Comparison of ENCODE assay signal across 24 cellular contexts in genomic region chr1:40794048-40794447, GRCh38. TPM values are rescaled to one million over a fixed set of nuclear protein-coding genes. Genes with fewer than 3 reads are reported as not detected.
DNase-seq lines count a peak whose midpoint lies in the region; ATAC-seq, FAIRE-seq and TF ChIP-seq lines count a peak whose summit lies in the region.
"Had no signal": no experiment of that assay in that cellular context is flagged by ENCODE, and none has a peak within 500 bp of the region (broad histone marks: within the 10 kb centered on the region; RNA-seq: fewer than 3 reads in every experiment).

No MANE protein-coding gene starts in this region.

- no peak overlapping the region for H3K4me3 Mint-ChIP-seq in CD4-positive, alpha-beta T cell
- no peak overlapping the region for H3K4me3 Mint-ChIP-seq in CD8-positive, alpha-beta T cell
- H3K4me3 Mint-ChIP-seq in astrocyte (ENCODE audit: unreplicated experiment) = peak overlapping the region; percentile 23
- H3K4me3 Mint-ChIP-seq in naive thymus-derived CD8-positive, alpha-beta T cell = peak overlapping the region in 8 of 10 donors; percentile 5 to 75 (median 38)

- POLR2A ChIA-PET in CD4-positive, alpha-beta T cell (lab: Charles Lee) = interaction anchor here (0.7 kb wide), 1 partner anchor 33 kb away, joined by 3 read pairs; no protein-coding TSS in a partner anchor
- POLR2A ChIA-PET in CD8-positive, alpha-beta T cell (lab: Charles Lee) = no interaction called here
- POLR2A ChIA-PET in naive thymus-derived CD8-positive, alpha-beta T cell (lab: Charles Lee) = interaction anchor here (2.6 to 3.6 kb wide), 2 partner anchors 68 to 102 kb away, joined by 13 to 15 read pairs; partner anchors contain the start of genes CITED4 and NFYC

- ATAC-seq in CD4-positive, alpha-beta T cell (ENCODE audit: poor library complexity) = no peak
- ATAC-seq in CD8-positive, alpha-beta T cell = no peak
- no peak for ATAC-seq in naive thymus-derived CD8-positive, alpha-beta T cell
- no peak for ATAC-seq in GM19463 (IDR thresholded peaks at IDR 0.05; ENCODE audit: unreplicated experiment)
- ATAC-seq: SK-N-SH treated with all-trans-retinoic acid at 6 μM for 48 hours had no signal

- no peak overlapping the region for H3K4me3 ChIP-seq in CD8-positive, alpha-beta T cell (ENCODE audit: low read depth, low read length)
- H3K4me3 ChIP-seq in astrocyte (ENCODE audit: insufficient read depth, low read depth, low read length) (no peak overlapping the region), kidney (ENCODE audit: low read length in 2 of 2) (no peak overlapping the region)

- no peak overlapping the region for H3K4me2 ChIP-seq in astrocyte (ENCODE audit: low read length)

- H3K36me3 ChIP-seq in CD8-positive, alpha-beta T cell (ENCODE audit: insufficient read depth, low read length) = no peaks in the 10 kb centered on the region
- no peaks in the 10 kb centered on the region for H3K36me3 ChIP-seq in astrocyte (ENCODE audit: insufficient read depth, low read length)
- no peaks in the 10 kb centered on the region for H3K36me3 ChIP-seq in kidney (ENCODE audit: control insufficient read depth in 1 of 2, insufficient read depth in 2 of 2, low read length in 2 of 2)

- H4K20me1 ChIP-seq in astrocyte (ENCODE audit: insufficient read depth, low read length) = no peaks in the 10 kb centered on the region

- H3K79me2 ChIP-seq in astrocyte (ENCODE audit: insufficient read depth, low read length) = no peaks in the 10 kb centered on the region

- H3K27me3 Mint-ChIP-seq in CD4-positive, alpha-beta T cell = no peaks in the 10 kb centered on the region
- no peaks in the 10 kb centered on the region for H3K27me3 Mint-ChIP-seq in CD8-positive, alpha-beta T cell (ENCODE audit: low read depth)
- peaks cover 69% of the 10 kb centered on the region for H3K27me3 Mint-ChIP-seq in astrocyte (ENCODE audit: low read depth, unreplicated experiment)
- peaks cover 0 to 1% (median 0%) of the 10 kb centered on the region in 5 donors for H3K27me3 Mint-ChIP-seq in naive thymus-derived CD8-positive, alpha-beta T cell

- TF ChIP-seq CTCF in CD4-positive, alpha-beta T cell (IDR thresholded peaks at IDR 0.05) = no peak
- no peak for TF ChIP-seq CTCF in CD8-positive, alpha-beta T cell (IDR thresholded peaks at IDR 0.05)
- no peak for TF ChIP-seq CTCF in astrocyte (IDR thresholded peaks at IDR 0.05; ENCODE audit: insufficient read depth, low read depth, low read length)
- TF ChIP-seq CTCF in kidney (IDR thresholded peaks at IDR 0.05; ENCODE audit: borderline replicate concordance, extremely low read depth, insufficient read depth) = no peak

- DNase-seq in CD4-positive, alpha-beta T cell = no peak
- DNase-seq in CD8-positive, alpha-beta T cell = no peak
- DNase-seq in astrocyte (ENCODE audit: low read depth) (no peak), kidney (no peak), NCI-H446 (lab: John Stamatoyannopoulos, UW) (no peak)
- no peak for DNase-seq in naive thymus-derived CD8-positive, alpha-beta T cell
- DNase-seq: ACHN, COR-L47, DMS 273 treated with DMSO at 0.1 percent for 48 hours, DND-41, GOT3, KBM-7, NCI-H1417, NCI-H187, NCI-H2107, NCI-H524, NCI-H82, OCI-M1, SHP77 treated with DMSO at 0.1 percent for 48 hours had no signal

- H3K27ac ChIP-seq in CD4-positive, alpha-beta T cell (ENCODE audit: low read depth, low read length) = no peak overlapping the region
- no peak overlapping the region for H3K27ac ChIP-seq in CD8-positive, alpha-beta T cell (ENCODE audit: low read depth, low read length)
- H3K27ac ChIP-seq in astrocyte (ENCODE audit: low read depth, low read length) = no peak overlapping the region
- no peak overlapping the region for H3K27ac ChIP-seq in kidney (ENCODE audit: low read depth in 2 of 2, low read length in 2 of 2)
- H3K27ac ChIP-seq: C4-2B had no signal

- no peaks in the 10 kb centered on the region for H3K9me3 ChIP-seq in CD4-positive, alpha-beta T cell (ENCODE audit: control insufficient read depth, low read length)
- no peaks in the 10 kb centered on the region for H3K9me3 ChIP-seq in CD8-positive, alpha-beta T cell (ENCODE audit: low read length)
- no peaks in the 10 kb centered on the region for H3K9me3 ChIP-seq in astrocyte (ENCODE audit: insufficient read depth, low read depth, low read length)
- H3K9me3 ChIP-seq in kidney (ENCODE audit: control insufficient read depth in 1 of 2, low read length in 2 of 2) = no peaks in the 10 kb centered on the region

- no peak overlapping the region for H2AFZ ChIP-seq in astrocyte (ENCODE audit: low read depth, low read length)

- FAIRE-seq in astrocyte (lab: Jason Lieb, UNC) (no peak), kidney (lab: Jason Lieb, UNC) (no peak)
- FAIRE-seq: GM19239 had no signal

- CTCF ChIA-PET in CD4-positive, alpha-beta T cell (lab: Charles Lee) = no interaction called here
- CTCF ChIA-PET in CD8-positive, alpha-beta T cell (lab: Charles Lee) = interaction anchor here (0.9 to 3.5 kb wide), 2 partner anchors 20 to 56 kb away, joined by 5 to 23 read pairs; no protein-coding TSS in a partner anchor

- no peaks in the 10 kb centered on the region for H3K27me3 ChIP-seq in CD4-positive, alpha-beta T cell (ENCODE audit: control insufficient read depth, insufficient read depth, low read length)
- no peaks in the 10 kb centered on the region for H3K27me3 ChIP-seq in CD8-positive, alpha-beta T cell (ENCODE audit: insufficient read depth, low read length)
- H3K27me3 ChIP-seq in astrocyte (ENCODE audit: insufficient read depth, low read length) = peaks cover 3% of the 10 kb centered on the region

- intact Hi-C loops in CD4-positive, alpha-beta T cell (cut with DNase I, micrococcal nuclease) = loop anchor here in 1 of 2 experiments (1.0 kb wide), 1 partner anchor 27 kb away; no protein-coding TSS in a partner anchor
- intact Hi-C loops in CD8-positive, alpha-beta T cell (cut with DNase I, micrococcal nuclease) = no loop called here
- intact Hi-C loops in kidney (cut with DNase I) = no loop called here

- no peaks in the 10 kb centered on the region for H3K9me3 Mint-ChIP-seq in CD4-positive, alpha-beta T cell
- H3K9me3 Mint-ChIP-seq in CD8-positive, alpha-beta T cell = no peaks in the 10 kb centered on the region
- H3K9me3 Mint-ChIP-seq in astrocyte (ENCODE audit: unreplicated experiment) = peaks cover 2% of the 10 kb centered on the region
- no peaks in the 10 kb centered on the region for H3K9me3 Mint-ChIP-seq in naive thymus-derived CD8-positive, alpha-beta T cell

- H3K4me1 Mint-ChIP-seq in CD4-positive, alpha-beta T cell (ENCODE audit: low read depth) = peaks cover 23% of the 10 kb centered on the region
- H3K4me1 Mint-ChIP-seq in CD8-positive, alpha-beta T cell (ENCODE audit: low read depth) = peaks cover 41% of the 10 kb centered on the region
- no peaks in the 10 kb centered on the region for H3K4me1 Mint-ChIP-seq in astrocyte (ENCODE audit: low read depth, unreplicated experiment)
- peaks cover 19 to 48% (median 45%) of the 10 kb centered on the region in 4 donors for H3K4me1 Mint-ChIP-seq in naive thymus-derived CD8-positive, alpha-beta T cell

- H3K9ac ChIP-seq in astrocyte (ENCODE audit: low read length) (no peak overlapping the region), kidney (ENCODE audit: low read length in 2 of 2) (no peak overlapping the region)

- peaks cover 40% of the 10 kb centered on the region for H3K4me1 ChIP-seq in CD8-positive, alpha-beta T cell (ENCODE audit: insufficient read depth, low read length)
- H3K4me1 ChIP-seq in astrocyte (ENCODE audit: insufficient read depth, low read length) (no peaks in the 10 kb centered on the region), kidney (ENCODE audit: control insufficient read depth in 1 of 2, insufficient read depth in 1 of 2, low read depth in 1 of 2, low read length in 2 of 2) (peaks cover 0 to 4% of the 10 kb centered on the region in 2 donors)

- H3K27ac Mint-ChIP-seq in CD4-positive, alpha-beta T cell = peak overlapping the region; percentile 3
- peak overlapping the region; percentile 7 for H3K27ac Mint-ChIP-seq in CD8-positive, alpha-beta T cell
- no peak overlapping the region for H3K27ac Mint-ChIP-seq in astrocyte (ENCODE audit: unreplicated experiment)
- H3K27ac Mint-ChIP-seq in naive thymus-derived CD8-positive, alpha-beta T cell = peak overlapping the region in 8 of 10 donors; percentile 42 to 90 (median 76)

- no peaks in the 10 kb centered on the region for H3K36me3 Mint-ChIP-seq in CD4-positive, alpha-beta T cell (ENCODE audit: low read depth)
- no peaks in the 10 kb centered on the region for H3K36me3 Mint-ChIP-seq in CD8-positive, alpha-beta T cell
- H3K36me3 Mint-ChIP-seq in astrocyte (ENCODE audit: low read depth, unreplicated experiment) = no peaks in the 10 kb centered on the region
- H3K36me3 Mint-ChIP-seq in naive thymus-derived CD8-positive, alpha-beta T cell = no peaks in the 10 kb centered on the region

RNA-seq across cellular contexts. Expression of gene KCNQ4, which starts 10.5 kb away (rescaled TPM):
- under 1 TPM; 0.25 to 0.30 TPM for total RNA-seq in CD4-positive, alpha-beta T cell
- under 1 TPM; 0.31 to 0.35 TPM for total RNA-seq in CD8-positive, alpha-beta T cell
- total RNA-seq in astrocyte (0.89 and 1.5 TPM in 2 replicates), kidney (1.2 TPM)
- total RNA-seq in naive thymus-derived CD8-positive, alpha-beta T cell = under 1 TPM; 0.18 to 0.25 TPM
- under 1 TPM; 0.08 to 0.17 (median 0.08) TPM for polyA plus RNA-seq in naive thymus-derived CD8-positive, alpha-beta T cell
- polyA plus RNA-seq in kidney (ENCODE audit: insufficient read depth, low read depth, low replicate concordance) = 0.65 TPM
- total RNA-seq: RPMI7951 had no signal

Comparison
In these comparisons a context has a peak if more than half of its experiments do, and no peak if none do; other contexts are left out.
1. H3K4me3 Mint-ChIP-seq: peak in astrocyte (single experiment) and naive thymus-derived CD8-positive, alpha-beta T cell (8 of 10); none in CD4-positive, alpha-beta T cell (single experiment) and CD8-positive, alpha-beta T cell (single experiment).